Comparison of ENCODE assay signal across 23 cellular contexts in the genomic region with DNA sequence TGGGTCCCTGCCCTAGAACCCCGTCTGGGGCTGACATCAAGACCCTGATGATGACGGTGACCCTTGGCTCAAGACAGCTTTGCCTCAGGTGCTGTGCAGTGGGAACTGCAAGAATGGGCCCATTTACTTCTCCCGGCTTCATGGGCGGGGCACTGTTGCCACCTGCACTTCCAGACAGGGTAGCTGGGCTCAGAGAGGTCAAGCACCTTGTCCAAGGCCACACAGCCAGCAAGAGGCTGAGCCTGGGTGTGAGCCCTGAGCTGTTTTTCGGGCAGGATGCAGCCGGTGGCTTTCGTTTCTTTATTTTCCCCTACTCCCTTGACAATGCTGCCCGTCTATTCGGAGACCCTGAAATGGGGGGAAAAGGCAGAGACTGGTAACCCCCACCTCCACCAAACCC.
DNase-seq lines count a peak whose midpoint lies in the region; ATAC-seq and TF ChIP-seq lines count a peak whose summit lies in the region.
"Had no signal": no experiment of that assay in that cellular context is flagged by ENCODE, and none has a peak within 500 bp of the region (broad histone marks: within the 10 kb centered on the region; RNA-seq: fewer than 3 reads in every experiment).

No MANE protein-coding gene starts in this region.

- intact Hi-C loops in activated naive CD4-positive, alpha-beta T cell treated with anti-CD3 and anti-CD28 coated beads for 36 hours (cut with micrococcal nuclease), result loop anchor here (10.0 kb wide), 1 partner anchor 124 kb away; no protein-coding TSS in a partner anchor

- peaks cover 9% of the 10 kb centered on the region for H3K27me3 Mint-ChIP-seq in activated naive CD4-positive, alpha-beta T cell treated with anti-CD3 and anti-CD28 coated beads for 36 hours (ENCODE audit: low read depth)
- no peaks in the 10 kb centered on the region for H3K27me3 Mint-ChIP-seq in brain

- no peak overlapping the region for H3K27ac Mint-ChIP-seq in activated naive CD4-positive, alpha-beta T cell treated with anti-CD3 and anti-CD28 coated beads for 36 hours
- no peak overlapping the region for H3K27ac Mint-ChIP-seq in activated naive CD4-positive, alpha-beta T cell treated with anti-CD3 and anti-CD28 coated beads, Interleukin-2, amount 50 U/mL, for 72 hours
- H3K27ac Mint-ChIP-seq in brain, result peak overlapping the region; percentile 86 to 98 (median 94)
- H3K27ac Mint-ChIP-seq in stimulated activated effector memory CD8-positive, alpha-beta T cell treated with anti-CD3 and anti-CD28 coated beads, Interleukin-12 subunit alpha, Interleukin-12 subunit beta, amount 100 ng/mL, for 72 hours, result no peak overlapping the region
- H3K27ac Mint-ChIP-seq: activated CD4-positive, alpha-beta T cell treated with anti-CD3 and anti-CD28 coated beads, Interleukin-2, amount 10 ng/mL, durations not matched to agents 7 days and 5 days; CD14-positive monocyte had no signal

- H3K36me3 Mint-ChIP-seq in activated naive CD4-positive, alpha-beta T cell treated with anti-CD3 and anti-CD28 coated beads for 36 hours (ENCODE audit: low read depth), result no peaks in the 10 kb centered on the region
- no peaks in the 10 kb centered on the region for H3K36me3 Mint-ChIP-seq in activated naive CD4-positive, alpha-beta T cell treated with anti-CD3 and anti-CD28 coated beads, Interleukin-2, amount 50 U/mL, for 72 hours
- no peaks in the 10 kb centered on the region for H3K36me3 Mint-ChIP-seq in brain
- no peaks in the 10 kb centered on the region for H3K36me3 Mint-ChIP-seq in stimulated activated effector memory CD8-positive, alpha-beta T cell treated with anti-CD3 and anti-CD28 coated beads, Interleukin-12 subunit alpha, Interleukin-12 subunit beta, amount 100 ng/mL, for 72 hours
- H3K36me3 Mint-ChIP-seq: CD14-positive monocyte had no signal

- H3K4me1 ChIP-seq in HEK293 (ENCODE audit: control insufficient read depth, insufficient read depth, low read length), result no peaks in the 10 kb centered on the region
- H3K4me1 ChIP-seq: HAP-1, uterus had no signal

- no peaks in the 10 kb centered on the region for H3K36me3 ChIP-seq in HEK293 (ENCODE audit: control insufficient read depth in 2 of 2, insufficient read depth in 1 of 2, low read length in 2 of 2)
- H3K36me3 ChIP-seq: brain microvascular endothelial cell, HAP-1, uterus had no signal

- CTCF ChIA-PET in activated naive CD4-positive, alpha-beta T cell treated with anti-CD3 and anti-CD28 coated beads for 36 hours (lab: Charles Lee), result no interaction called here
- CTCF ChIA-PET in HEK293 (lab: Yijun Ruan, JAX), result no interaction called here

- H3K9me3 ChIP-seq in HEK293 (ENCODE audit: control insufficient read depth, insufficient read depth, low read depth, low read length), result no peaks in the 10 kb centered on the region
- H3K9me3 ChIP-seq: HAP-1, uterus had no signal

- no peaks in the 10 kb centered on the region for H3K9me3 Mint-ChIP-seq in activated naive CD4-positive, alpha-beta T cell treated with anti-CD3 and anti-CD28 coated beads for 36 hours
- no peaks in the 10 kb centered on the region for H3K9me3 Mint-ChIP-seq in activated naive CD4-positive, alpha-beta T cell treated with anti-CD3 and anti-CD28 coated beads, Interleukin-2, amount 50 U/mL, for 72 hours
- peaks cover 0 to 3% (median 0%) of the 10 kb centered on the region in 5 experiments for H3K9me3 Mint-ChIP-seq in brain
- no peaks in the 10 kb centered on the region for H3K9me3 Mint-ChIP-seq in stimulated activated effector memory CD8-positive, alpha-beta T cell treated with anti-CD3 and anti-CD28 coated beads, Interleukin-12 subunit alpha, Interleukin-12 subunit beta, amount 100 ng/mL, for 72 hours
- H3K9me3 Mint-ChIP-seq: activated CD4-positive, alpha-beta T cell treated with anti-CD3 and anti-CD28 coated beads, Interleukin-2, amount 10 ng/mL, durations not matched to agents 7 days and 5 days had no signal

- no peak for DNase-seq in activated naive CD4-positive, alpha-beta T cell treated with anti-CD3 and anti-CD28 coated beads for 36 hours
- no peak for DNase-seq in activated naive CD4-positive, alpha-beta T cell treated with anti-CD3 and anti-CD28 coated beads, Interleukin-2, amount 50 U/mL, for 72 hours (ENCODE audit: low spot score in 2 of 2)
- no peak for DNase-seq in stimulated activated effector memory CD8-positive, alpha-beta T cell treated with anti-CD3 and anti-CD28 coated beads, Interleukin-12 subunit alpha, Interleukin-12 subunit beta, amount 100 ng/mL, for 72 hours (ENCODE audit: low spot score in 2 of 2)
- DNase-seq in NCI-H345 (lab: John Stamatoyannopoulos, UW), result no peak
- no peak for DNase-seq in NCI-H1694 (lab: John Stamatoyannopoulos, UW)
- DNase-seq: ACHN; activated CD4-positive, alpha-beta T cell treated with anti-CD3 and anti-CD28 coated beads, Interleukin-2, amount 10 ng/mL, durations not matched to agents 7 days and 5 days; activated CD8-positive, alpha-beta memory T cell treated with anti-CD3 and anti-CD28 coated beads, Interleukin-2, amount 50 U/mL, for 4 hours; activated naive CD4-positive, alpha-beta T cell treated with Interleukin-2 at 50 U/mL for 16 hours; brain microvascular endothelial cell; cortex of kidney; mammary epithelial cell; NCI-H1417; NCI-H510A treated with DMSO at 0.1 percent for 48 hours; NK-92 treated with Interleukin-12 subunit alpha and Interleukin-12 subunit beta, amount 100 ng/mL, for 24 hours; SIG-M5; stimulated activated CD4-positive, alpha-beta T cell treated with anti-CD3 and anti-CD28 coated beads, Interleukin-4, amount 100 ng/mL, for 24 hours; uterus had no signal

- no peak for ATAC-seq in activated naive CD4-positive, alpha-beta T cell treated with anti-CD3 and anti-CD28 coated beads, Interleukin-2, amount 50 U/mL, for 72 hours
- ATAC-seq in stimulated activated effector memory CD8-positive, alpha-beta T cell treated with anti-CD3 and anti-CD28 coated beads, Interleukin-12 subunit alpha, Interleukin-12 subunit beta, amount 100 ng/mL, for 72 hours, result no peak
- no peak for ATAC-seq in HG03045 (IDR thresholded peaks at IDR 0.05; ENCODE audit: unreplicated experiment)

- POLR2A ChIA-PET in HEK293 (lab: Yijun Ruan, JAX), result no interaction called here

- H3K4me1 Mint-ChIP-seq in activated naive CD4-positive, alpha-beta T cell treated with anti-CD3 and anti-CD28 coated beads for 36 hours (ENCODE audit: low read depth), result peaks cover 8% of the 10 kb centered on the region
- H3K4me1 Mint-ChIP-seq in brain, result peaks cover 73% of the 10 kb centered on the region
- H3K4me1 Mint-ChIP-seq in stimulated activated effector memory CD8-positive, alpha-beta T cell treated with anti-CD3 and anti-CD28 coated beads, Interleukin-12 subunit alpha, Interleukin-12 subunit beta, amount 100 ng/mL, for 72 hours, result no peaks in the 10 kb centered on the region

- no peak overlapping the region for H3K4me3 ChIP-seq in HEK293 (ENCODE audit: low read depth, low read length)
- H3K4me3 ChIP-seq: HAP-1, uterus had no signal

- no peak overlapping the region for H3K27ac ChIP-seq in HEK293 (ENCODE audit: extremely low read depth, low read depth, low read length)
- H3K27ac ChIP-seq: brain microvascular endothelial cell, uterus had no signal

- peak overlapping the region; percentile 17 for H3K4me3 Mint-ChIP-seq in activated naive CD4-positive, alpha-beta T cell treated with anti-CD3 and anti-CD28 coated beads for 36 hours
- H3K4me3 Mint-ChIP-seq in brain, result peak overlapping the region in 1 of 5 experiments; percentile 80
- H3K4me3 Mint-ChIP-seq in stimulated activated effector memory CD8-positive, alpha-beta T cell treated with anti-CD3 and anti-CD28 coated beads, Interleukin-12 subunit alpha, Interleukin-12 subunit beta, amount 100 ng/mL, for 72 hours, result peak overlapping the region; percentile 30
- H3K4me3 Mint-ChIP-seq: activated CD4-positive, alpha-beta T cell treated with anti-CD3 and anti-CD28 coated beads, Interleukin-2, amount 10 ng/mL, durations not matched to agents 7 days and 5 days had no signal

- TF ChIP-seq CTCF in HEK293 (tag by site-specific recombination; IDR thresholded peaks at IDR 0.05) (no peak), brain (conservative IDR thresholded peaks at IDR 0.05) (no peak)

TF ChIP-seq in HEK293, 187 proteins besides CTCF, POLR2A, EP300 and RAD21:
- peak; percentile 36; the same call in 1 of the 2 replicates for TF ChIP-seq ZNF768 (tag by site-specific recombination; IDR thresholded peaks at IDR 0.05)
- TF ChIP-seq ZNF529 (tag by site-specific recombination; IDR thresholded peaks at IDR 0.05; ENCODE audit: insufficient replicate concordance), result no peak

Comparison
In these comparisons a context has a peak if more than half of its experiments do, and no peak if none do; other contexts are left out.
1. H3K27ac Mint-ChIP-seq: peak in brain (5 of 5); none in activated naive CD4-positive, alpha-beta T cell treated with anti-CD3 and anti-CD28 coated beads for 36 hours (single experiment), activated naive CD4-positive, alpha-beta T cell treated with anti-CD3 and anti-CD28 coated beads, Interleukin-2, amount 50 U/mL, for 72 hours (0 of 2) and stimulated activated effector memory CD8-positive, alpha-beta T cell treated with anti-CD3 and anti-CD28 coated beads, Interleukin-12 subunit alpha, Interleukin-12 subunit beta, amount 100 ng/mL, for 72 hours (single experiment).